ENCODE assay signal across 11 cellular contexts in genomic region chr2:241794250-241794823, GRCh38. TPM values are rescaled to one million over a fixed set of nuclear protein-coding genes. Genes with fewer than 3 reads are reported as not detected.
"Had no signal": no experiment of that assay in that cellular context is flagged by ENCODE, and none has a peak within 500 bp of the region (broad histone marks: within the 10 kb centered on the region; RNA-seq: fewer than 3 reads in every experiment).

No MANE protein-coding gene starts in this region.

- H3K36me3 ChIP-seq: stomach, thoracic aorta had no signal

- H3K4me3 ChIP-seq: stomach, thoracic aorta had no signal

- DNase-seq: activated CD4-positive, CD25-positive, alpha-beta regulatory T cell; activated CD8-positive, alpha-beta memory T cell treated with anti-CD3 and anti-CD28 coated beads, Interleukin-2, amount 50 U/mL, for 48 hours; activated naive CD4-positive, alpha-beta T cell treated with anti-CD3 and anti-CD28 coated beads, Interleukin-2, amount 10 ng/mL, durations not matched to agents 7 days and 5 days; central memory CD4-positive, alpha-beta T cell; dermis blood vessel endothelial cell; endodermal cell; hypothalamus; stimulated activated CD4-positive, alpha-beta T cell treated with anti-CD3 and anti-CD28 coated beads, Interleukin-4, amount 100 ng/mL, for 24 hours; stomach had no signal

- H3K4me1 ChIP-seq: stomach had no signal

- H3K27ac ChIP-seq: stomach, thoracic aorta had no signal

- H3K9me3 ChIP-seq: stomach, thoracic aorta had no signal

RNA-seq across cellular contexts. Expression of gene NEU4, which starts 14.7 kb away (rescaled TPM):
- total RNA-seq: dermis blood vessel endothelial cell, osteocyte had no signal

RNA-seq across cellular contexts. Expression of gene GAL3ST2, which starts 17.7 kb away (rescaled TPM):
- total RNA-seq: dermis blood vessel endothelial cell had no signal
- polyA plus RNA-seq: stomach had no signal
